ENCODE assay signal across 1 cellular context in the genomic region with DNA sequence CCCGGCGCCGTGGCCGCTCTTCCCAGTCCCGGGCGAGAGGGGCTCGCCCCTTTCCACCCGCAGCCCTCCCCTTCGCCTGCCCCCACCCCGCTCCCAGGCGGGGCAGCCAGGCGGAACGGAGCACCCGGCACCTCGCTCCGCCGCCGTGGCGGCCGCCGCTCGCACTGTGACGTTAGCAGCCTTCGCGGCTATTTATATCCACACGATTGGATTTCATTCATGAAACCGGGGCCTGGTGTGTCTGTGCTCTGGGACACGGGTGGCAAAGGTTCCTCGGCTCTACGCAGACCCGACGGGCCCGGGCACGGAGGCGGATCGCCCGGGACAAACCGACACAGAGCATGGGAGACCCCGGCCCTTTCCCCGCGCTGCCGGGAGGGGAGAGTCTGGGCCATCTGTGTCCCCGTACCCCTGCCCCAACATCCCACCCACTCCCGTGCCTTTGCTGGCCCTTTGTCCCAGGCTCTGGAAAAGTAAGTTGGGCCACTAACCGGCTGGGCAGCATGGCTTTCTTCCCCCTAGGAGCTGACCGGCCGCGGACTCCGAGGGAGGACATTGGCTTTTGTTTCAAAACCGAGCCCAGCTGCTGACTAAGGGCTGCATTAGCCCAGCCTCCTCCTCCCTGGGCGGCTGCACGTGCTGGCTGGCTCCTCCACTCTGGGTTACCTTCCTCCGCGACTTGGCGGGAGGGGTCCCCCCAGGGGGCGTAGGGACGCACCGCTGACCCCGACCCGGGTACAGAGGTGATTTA.
TF ChIP-seq lines count a peak whose summit lies in the region.

Gene RHOBTB1 (minus strand): TSS at position 27 of the 751 bp plus-strand sequence. CDS start 32,643 bp downstream, outside the sequence.

TF ChIP-seq in WTC11, 78 proteins besides CTCF, POLR2A, EP300 and RAD21 (continued from another document):
- TF ChIP-seq FOXJ3 (CRISPR knock-in tag; IDR thresholded peaks at IDR 0.05; ENCODE audit: borderline replicate concordance) (no peak), NFATC4 (CRISPR knock-in tag; IDR thresholded peaks at IDR 0.05) (0 out of 2 replicates have a peak, but pooled peaks have one; percentile 6), TP53 (CRISPR knock-in tag; IDR thresholded peaks at IDR 0.05) (0 out of 2 replicates have a peak, but pooled peaks have one; percentile 26), JUN (CRISPR knock-in tag; IDR thresholded peaks at IDR 0.05) (no peak), ATF1 (CRISPR knock-in tag; IDR thresholded peaks at IDR 0.05) (0 out of 2 replicates have a peak, but pooled peaks have one; percentile 17), ZNF263 (CRISPR knock-in tag; IDR thresholded peaks at IDR 0.05; ENCODE audit: low read depth) (0 out of 2 replicates have a peak, but pooled peaks have one; percentile 31), ARID4B (CRISPR knock-in tag; IDR thresholded peaks at IDR 0.05; ENCODE audit: borderline replicate concordance) (peak; percentile 75; the same call in 1 of the 2 replicates), ESRRA (CRISPR knock-in tag; IDR thresholded peaks at IDR 0.05; ENCODE audit: borderline replicate concordance) (peak; percentile 63; the same call in 1 of the 2 replicates), RELA (CRISPR knock-in tag; IDR thresholded peaks at IDR 0.05; ENCODE audit: borderline replicate concordance) (0 out of 2 replicates have a peak, but pooled peaks have one; percentile 67), ZNF232 (CRISPR knock-in tag; IDR thresholded peaks at IDR 0.05) (peak; percentile 92), ETV6 (CRISPR knock-in tag; IDR thresholded peaks at IDR 0.05) (0 out of 2 replicates have a peak, but pooled peaks have one; percentile 16), FOXP1 (CRISPR knock-in tag; IDR thresholded peaks at IDR 0.05; ENCODE audit: borderline replicate concordance) (peak; percentile 33; the same call in 1 of the 2 replicates), MXD4 (CRISPR knock-in tag; IDR thresholded peaks at IDR 0.05; ENCODE audit: borderline replicate concordance) (no peak)
- TF ChIP-seq, protein P1, sequence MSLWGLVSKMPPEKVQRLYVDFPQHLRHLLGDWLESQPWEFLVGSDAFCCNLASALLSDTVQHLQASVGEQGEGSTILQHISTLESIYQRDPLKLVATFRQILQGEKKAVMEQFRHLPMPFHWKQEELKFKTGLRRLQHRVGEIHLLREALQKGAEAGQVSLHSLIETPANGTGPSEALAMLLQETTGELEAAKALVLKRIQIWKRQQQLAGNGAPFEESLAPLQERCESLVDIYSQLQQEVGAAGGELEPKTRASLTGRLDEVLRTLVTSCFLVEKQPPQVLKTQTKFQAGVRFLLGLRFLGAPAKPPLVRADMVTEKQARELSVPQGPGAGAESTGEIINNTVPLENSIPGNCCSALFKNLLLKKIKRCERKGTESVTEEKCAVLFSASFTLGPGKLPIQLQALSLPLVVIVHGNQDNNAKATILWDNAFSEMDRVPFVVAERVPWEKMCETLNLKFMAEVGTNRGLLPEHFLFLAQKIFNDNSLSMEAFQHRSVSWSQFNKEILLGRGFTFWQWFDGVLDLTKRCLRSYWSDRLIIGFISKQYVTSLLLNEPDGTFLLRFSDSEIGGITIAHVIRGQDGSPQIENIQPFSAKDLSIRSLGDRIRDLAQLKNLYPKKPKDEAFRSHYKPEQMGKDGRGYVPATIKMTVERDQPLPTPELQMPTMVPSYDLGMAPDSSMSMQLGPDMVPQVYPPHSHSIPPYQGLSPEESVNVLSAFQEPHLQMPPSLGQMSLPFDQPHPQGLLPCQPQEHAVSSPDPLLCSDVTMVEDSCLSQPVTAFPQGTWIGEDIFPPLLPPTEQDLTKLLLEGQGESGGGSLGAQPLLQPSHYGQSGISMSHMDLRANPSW (CRISPR knock-in tag; conservative IDR thresholded peaks at IDR 0.05; ENCODE audit: low read depth), result no peak
- TF ChIP-seq, protein P2, sequence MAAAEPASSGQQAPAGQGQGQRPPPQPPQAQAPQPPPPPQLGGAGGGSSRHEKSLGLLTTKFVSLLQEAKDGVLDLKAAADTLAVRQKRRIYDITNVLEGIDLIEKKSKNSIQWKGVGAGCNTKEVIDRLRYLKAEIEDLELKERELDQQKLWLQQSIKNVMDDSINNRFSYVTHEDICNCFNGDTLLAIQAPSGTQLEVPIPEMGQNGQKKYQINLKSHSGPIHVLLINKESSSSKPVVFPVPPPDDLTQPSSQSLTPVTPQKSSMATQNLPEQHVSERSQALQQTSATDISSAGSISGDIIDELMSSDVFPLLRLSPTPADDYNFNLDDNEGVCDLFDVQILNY (CRISPR knock-in tag; IDR thresholded peaks at IDR 0.05), result peak; percentile 26; the same call in 1 of the 2 replicates
